8 cellular contexts compared by ENCODE assay signal in genomic region chr1:239814306-239814881, GRCh38.
DNase-seq lines count a peak whose midpoint lies in the region; ATAC-seq and TF ChIP-seq lines count a peak whose summit lies in the region.

No MANE protein-coding gene starts in this region.

- TF ChIP-seq POLR2A in uterus (IDR thresholded peaks at IDR 0.05), result no peak

- no peaks in the 10 kb centered on the region for H3K36me3 Mint-ChIP-seq in activated T-cell treated with anti-CD3 and anti-CD28 coated beads, Interleukin-2, amount 50 U/mL, for 4 hours (ENCODE audit: insufficient read depth)

- intact Hi-C loops in uterus (cut with DNase I; ENCODE audit: low total_unique reads), result no loop called here

- H3K36me3 ChIP-seq in iPS-18a (ENCODE audit: control insufficient read depth, low read depth, low read length) (no peaks in the 10 kb centered on the region), uterus (no peaks in the 10 kb centered on the region)

- peak; percentile 71 to 79 for ATAC-seq in activated T-cell treated with anti-CD3 and anti-CD28 coated beads, Interleukin-2, amount 50 U/mL, for 4 hours
- ATAC-seq in GM18520 (IDR thresholded peaks at IDR 0.05; ENCODE audit: unreplicated experiment) (no peak), HG03469 (IDR thresholded peaks at IDR 0.05; ENCODE audit: unreplicated experiment) (no peak)

- peaks cover 47% of the 10 kb centered on the region for H3K4me1 ChIP-seq in iPS-18a (ENCODE audit: control insufficient read depth, low read depth, low read length)
- H3K4me1 ChIP-seq in uterus, result peaks cover 0 to 9% of the 10 kb centered on the region in 2 donors

- H3K4me1 Mint-ChIP-seq in activated T-cell treated with anti-CD3 and anti-CD28 coated beads, Interleukin-2, amount 50 U/mL, for 4 hours (ENCODE audit: low read depth), result peaks cover 29% of the 10 kb centered on the region

- DNase-seq in stimulated activated CD4-positive, alpha-beta T cell treated with anti-CD3 and anti-CD28 coated beads, Interleukin-12 subunit alpha, Interleukin-12 subunit beta, amount 100 ng/mL, for 48 hours (ENCODE audit: low read depth in 2 of 3, low spot score in 1 of 3), result peak; percentile 22 to 41 (median 23)
- DNase-seq in stimulated activated CD4-positive, alpha-beta T cell treated with anti-CD3 and anti-CD28 coated beads, Interleukin-4, amount 100 ng/mL, for 1 hour, result no peak
- no peak for DNase-seq in activated T-cell treated with anti-CD3 and anti-CD28 coated beads, Interleukin-2, amount 50 U/mL, for 4 hours
- DNase-seq in uterus, result peak; percentile 22 to 69
- DNase-seq in NOMO-1 treated with DMSO at 0.1 percent for 48 hours (lab: John Stamatoyannopoulos, UW; ENCODE audit: unreplicated experiment), result no peak

- no peak overlapping the region for H3K9ac ChIP-seq in iPS-18a (ENCODE audit: low read length)

- H3K4me3 Mint-ChIP-seq in activated T-cell treated with anti-CD3 and anti-CD28 coated beads, Interleukin-2, amount 50 U/mL, for 4 hours, result peak overlapping the region; percentile 55

- H3K4me3 ChIP-seq in iPS-18a (ENCODE audit: low read length), result no peak overlapping the region
- H3K4me3 ChIP-seq in uterus, result no peak overlapping the region

- H3K27ac ChIP-seq in iPS-18a (ENCODE audit: low read length) (peak overlapping the region; percentile 5), uterus (peak overlapping the region; percentile 86 to 90)

- H3K9me3 Mint-ChIP-seq in activated T-cell treated with anti-CD3 and anti-CD28 coated beads, Interleukin-2, amount 50 U/mL, for 4 hours, result no peaks in the 10 kb centered on the region

- H3K9me3 ChIP-seq in iPS-18a (ENCODE audit: control insufficient read depth, low read depth, low read length), result no peaks in the 10 kb centered on the region
- no peaks in the 10 kb centered on the region for H3K9me3 ChIP-seq in uterus

- no peaks in the 10 kb centered on the region for H3K27me3 Mint-ChIP-seq in activated T-cell treated with anti-CD3 and anti-CD28 coated beads, Interleukin-2, amount 50 U/mL, for 4 hours (ENCODE audit: low read depth)

- H3K27me3 ChIP-seq in iPS-18a (ENCODE audit: control insufficient read depth, insufficient read depth, low read length) (no peaks in the 10 kb centered on the region), uterus (no peaks in the 10 kb centered on the region)

- peak in 1 of 4 experiments; percentile 5 for TF ChIP-seq CTCF in uterus (IDR thresholded peaks at IDR 0.05)

Comparison
In these comparisons a context has a peak if more than half of its experiments do, and no peak if none do; other contexts are left out.
1. DNase-seq: peak in stimulated activated CD4-positive, alpha-beta T cell treated with anti-CD3 and anti-CD28 coated beads, Interleukin-12 subunit alpha, Interleukin-12 subunit beta, amount 100 ng/mL, for 48 hours (3 of 3) and uterus (2 of 2); none in stimulated activated CD4-positive, alpha-beta T cell treated with anti-CD3 and anti-CD28 coated beads, Interleukin-4, amount 100 ng/mL, for 1 hour (single experiment), activated T-cell treated with anti-CD3 and anti-CD28 coated beads, Interleukin-2, amount 50 U/mL, for 4 hours (single experiment) and NOMO-1 treated with DMSO at 0.1 percent for 48 hours (single experiment).
2. ATAC-seq: peak in activated T-cell treated with anti-CD3 and anti-CD28 coated beads, Interleukin-2, amount 50 U/mL, for 4 hours (2 of 2); none in GM18520 (single experiment) and HG03469 (single experiment).